In genomic region chr11:47354913-47355282, GRCh38 we compare ENCODE assay signal across 10 cellular contexts. TPM values are rescaled to one million over a fixed set of nuclear protein-coding genes. Genes with fewer than 3 reads are reported as not detected.
DNase-seq lines count a peak whose midpoint lies in the region; ATAC-seq and TF ChIP-seq lines count a peak whose summit lies in the region.
"Had no signal": no experiment of that assay in that cellular context is flagged by ENCODE, and none has a peak within 500 bp of the region (broad histone marks: within the 10 kb centered on the region; RNA-seq: fewer than 3 reads in every experiment).

No MANE protein-coding gene starts in this region.

- intact Hi-C loops in breast epithelium (cut with DNase I; ENCODE audit: low total_unique reads), result loop anchor here (10.0 kb wide), 1 partner anchor 170 kb away; the partner anchor contains the start of gene PACSIN3
- intact Hi-C loops in MCF 10A (cut with micrococcal nuclease), result loop anchor here (1.0 to 5.0 kb wide), 4 partner anchors 83 to 466 kb away; partner anchors contain the start of genes MADD and NR1H3

- TF ChIP-seq CTCF in breast epithelium (IDR thresholded peaks at IDR 0.05) (no peak), MCF 10A (IDR thresholded peaks at IDR 0.05; ENCODE audit: unreplicated experiment) (no peak), fibroblast of the aortic adventitia (IDR thresholded peaks at IDR 0.05; ENCODE audit: insufficient read depth, low read length) (no peak), nephron (IDR thresholded peaks at IDR 0.05; ENCODE audit: unreplicated experiment in 3 of 3) (no peak)

- CTCF ChIA-PET in MCF 10A (lab: Yijun Ruan, JAX), result interaction anchor here (0.5 to 2.9 kb wide), 25 partner anchors 9 to 691 kb away, joined by 3 to 32 read pairs (median 5); partner anchors contain the start of genes ACP2, ARFGAP2, PACSIN3 and SLC39A13

- H3K4me1 ChIP-seq in breast epithelium, result peaks cover 0 to 4% of the 10 kb centered on the region in 2 donors

- no peak overlapping the region for H3K27ac Mint-ChIP-seq in MCF 10A (ENCODE audit: low read depth, unreplicated experiment)
- H3K27ac Mint-ChIP-seq in nephron, result peak overlapping the region in 2 of 3 experiments; percentile 53 to 60
- H3K27ac Mint-ChIP-seq: T-helper 17 cell had no signal

- H3K4me1 Mint-ChIP-seq in MCF 10A (ENCODE audit: insufficient read depth, unreplicated experiment), result peaks cover 5% of the 10 kb centered on the region
- no peaks in the 10 kb centered on the region for H3K4me1 Mint-ChIP-seq in nephron

- H3K36me3 Mint-ChIP-seq in MCF 10A (ENCODE audit: insufficient read depth, unreplicated experiment) (no peaks in the 10 kb centered on the region), nephron (ENCODE audit: low read depth) (no peaks in the 10 kb centered on the region)

- H3K4me3 Mint-ChIP-seq in MCF 10A (ENCODE audit: unreplicated experiment), result no peak overlapping the region
- H3K4me3 Mint-ChIP-seq in nephron, result peak overlapping the region; percentile 72 to 82 (median 81)
- H3K4me3 Mint-ChIP-seq: T-helper 17 cell had no signal

- no peaks in the 10 kb centered on the region for H3K27me3 Mint-ChIP-seq in MCF 10A (ENCODE audit: insufficient read depth, unreplicated experiment)
- H3K27me3 Mint-ChIP-seq in nephron (ENCODE audit: low read depth), result no peaks in the 10 kb centered on the region
- H3K27me3 Mint-ChIP-seq: T-helper 17 cell had no signal

- POLR2A ChIA-PET in MCF 10A (lab: Yijun Ruan, JAX), result interaction anchor here (0.6 to 1.2 kb wide), 3 partner anchors 52 to 169 kb away, joined by 3 to 4 read pairs (median 3); no protein-coding TSS in a partner anchor

- H3K9me3 ChIP-seq in breast epithelium, result no peaks in the 10 kb centered on the region
- H3K9me3 ChIP-seq: BE2C had no signal

- peak overlapping the region; percentile 85 for H3K27ac ChIP-seq in breast epithelium

- H3K9me3 Mint-ChIP-seq in MCF 10A (ENCODE audit: unreplicated experiment) (no peaks in the 10 kb centered on the region), nephron (no peaks in the 10 kb centered on the region)

- no peaks in the 10 kb centered on the region for H3K36me3 ChIP-seq in breast epithelium
- H3K36me3 ChIP-seq: BE2C had no signal

- ATAC-seq in HG03135 (IDR thresholded peaks at IDR 0.05; ENCODE audit: unreplicated experiment), result no peak
- ATAC-seq: T-helper 17 cell had no signal

- H3K4me3 ChIP-seq in breast epithelium (peak overlapping the region; percentile 45 to 81 (median 58)), fibroblast of the aortic adventitia (ENCODE audit: low read depth, low read length) (peak overlapping the region; percentile 37)

- H3K27me3 ChIP-seq in breast epithelium, result no peaks in the 10 kb centered on the region
- H3K27me3 ChIP-seq: BE2C had no signal

- no TSS peak for BruUV-seq in MCF 10A (replicated peaks; lab: Mats Ljungman, UMichigan)

- TF ChIP-seq POLR2A in breast epithelium (IDR thresholded peaks at IDR 0.05), result no peak

- DNase-seq in breast epithelium (ENCODE audit: low spot score in 2 of 2) (no peak), MCF 10A (ENCODE audit: unreplicated experiment) (no peak), fibroblast of the aortic adventitia (ENCODE audit: low read depth) (no peak), Kasumi-1 (lab: John Stamatoyannopoulos, UW) (no peak), cerebellar cortex (ENCODE audit: low spot score) (no peak), NCI-H1417 treated with DMSO at 0.1 percent for 48 hours (lab: John Stamatoyannopoulos, UW) (no peak)
- DNase-seq: T-helper 17 cell had no signal

RNA-seq across cellular contexts. Expression of gene MYBPC3, which starts 2.4 kb away (rescaled TPM):
- total RNA-seq in breast epithelium (under 1 TPM in 2 of 3 donors, not detected in 1; under 0.01 TPM), MCF 10A (2022) (not detected in 2 replicates), fibroblast of the aortic adventitia (ENCODE audit: low replicate concordance) (not detected in 2 replicates)

RNA-seq across cellular contexts. Expression of gene SPI1, which starts 23.4 kb away (rescaled TPM):
- total RNA-seq in breast epithelium, result 10 to 100 TPM; 12.5 to 34.9 (median 15.2) TPM
- total RNA-seq in MCF 10A (2022), result not detected in 2 replicates
- total RNA-seq in fibroblast of the aortic adventitia (ENCODE audit: low replicate concordance), result not detected in 2 replicates

RNA-seq across cellular contexts. Expression of gene SLC39A13, which starts 53.5 kb away (rescaled TPM):
- 10 to 100 TPM; 42.9 to 58.1 (median 52.8) TPM for total RNA-seq in breast epithelium
- 56.2 and 56.5 TPM in 2 replicates for total RNA-seq in MCF 10A (2022)
- 28.5 and 47.5 TPM in 2 replicates for total RNA-seq in fibroblast of the aortic adventitia (ENCODE audit: low replicate concordance)

Comparison
In these comparisons a context has a peak if more than half of its experiments do, and no peak if none do; other contexts are left out.
1. RNA of gene SPI1, which starts 23.4 kb away (total RNA-seq): 12.5 to 34.9 TPM in breast epithelium; not detected in MCF 10A and not detected in fibroblast of the aortic adventitia; every median in the first group is over 10 times any median in the second.